ENCODE assay signal across 13 cellular contexts in the genomic region with DNA sequence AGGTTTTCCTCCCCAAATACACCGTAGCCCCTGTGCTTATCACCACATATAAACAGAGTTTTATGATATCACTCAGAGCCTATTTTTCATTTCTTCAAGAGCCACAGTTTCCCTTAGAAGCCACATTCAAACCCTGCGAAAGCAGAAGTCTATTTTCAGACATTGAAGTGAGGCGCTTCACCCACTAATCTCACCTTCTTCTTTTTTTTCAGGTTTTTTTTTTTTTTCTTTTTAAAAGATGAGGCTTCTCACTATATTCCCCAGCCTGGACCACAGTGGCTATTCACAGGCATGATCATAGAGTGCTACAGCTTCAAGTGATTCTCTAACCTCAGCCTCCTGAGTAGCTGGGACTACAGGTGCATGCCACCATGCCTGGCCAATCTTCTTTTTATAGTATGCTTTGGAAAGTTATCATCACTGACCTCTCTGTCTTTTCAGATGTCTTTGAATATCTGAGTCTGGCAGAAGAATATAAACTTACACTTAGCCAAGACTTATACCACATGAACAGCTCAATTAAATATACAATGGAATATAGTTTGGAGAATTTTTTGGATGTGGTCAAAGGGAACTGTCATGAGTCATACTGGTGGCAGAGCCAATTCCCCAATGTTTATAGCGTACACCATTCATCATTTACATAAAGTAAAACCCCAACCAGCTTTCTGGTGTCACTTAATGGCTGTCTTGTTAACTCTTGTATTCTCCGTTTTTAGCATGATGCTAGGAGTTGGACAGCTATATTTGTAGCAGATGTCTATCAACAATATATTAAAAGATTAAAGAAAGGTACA. TPM values are rescaled to one million over a fixed set of nuclear protein-coding genes. Genes with fewer than 3 reads are reported as not detected.
DNase-seq lines count a peak whose midpoint lies in the region; ATAC-seq lines count a peak whose summit lies in the region.
"Had no signal": no experiment of that assay in that cellular context is flagged by ENCODE, and none has a peak within 500 bp of the region (broad histone marks: within the 10 kb centered on the region; RNA-seq: fewer than 3 reads in every experiment).

No MANE protein-coding gene starts in this region.

- peak overlapping the region; percentile 31 for H3K27ac Mint-ChIP-seq in activated naive CD8-positive, alpha-beta T cell treated with anti-CD3 and anti-CD28 coated beads, Interleukin-2, amount 50 U/mL, for 24 hours
- no peak overlapping the region for H3K27ac Mint-ChIP-seq in activated naive CD8-positive, alpha-beta T cell treated with anti-CD3 and anti-CD28 coated beads for 36 hours

- no peaks in the 10 kb centered on the region for H3K36me3 Mint-ChIP-seq in activated naive CD8-positive, alpha-beta T cell treated with anti-CD3 and anti-CD28 coated beads, Interleukin-2, amount 50 U/mL, for 24 hours (ENCODE audit: low read depth)
- H3K36me3 Mint-ChIP-seq in activated naive CD8-positive, alpha-beta T cell treated with anti-CD3 and anti-CD28 coated beads for 36 hours: no peaks in the 10 kb centered on the region

- no peaks in the 10 kb centered on the region for H3K9me3 Mint-ChIP-seq in activated naive CD8-positive, alpha-beta T cell treated with anti-CD3 and anti-CD28 coated beads, Interleukin-2, amount 50 U/mL, for 24 hours
- no peaks in the 10 kb centered on the region for H3K9me3 Mint-ChIP-seq in activated naive CD8-positive, alpha-beta T cell treated with anti-CD3 and anti-CD28 coated beads for 36 hours

- no peak overlapping the region for H3K4me3 Mint-ChIP-seq in activated naive CD8-positive, alpha-beta T cell treated with anti-CD3 and anti-CD28 coated beads, Interleukin-2, amount 50 U/mL, for 24 hours
- H3K4me3 Mint-ChIP-seq in activated naive CD8-positive, alpha-beta T cell treated with anti-CD3 and anti-CD28 coated beads for 36 hours: no peak overlapping the region

- H3K27me3 Mint-ChIP-seq in activated naive CD8-positive, alpha-beta T cell treated with anti-CD3 and anti-CD28 coated beads, Interleukin-2, amount 50 U/mL, for 24 hours: peaks cover 2% of the 10 kb centered on the region
- H3K27me3 Mint-ChIP-seq in activated naive CD8-positive, alpha-beta T cell treated with anti-CD3 and anti-CD28 coated beads for 36 hours: peaks cover 3% of the 10 kb centered on the region

- no peak for DNase-seq in activated naive CD8-positive, alpha-beta T cell treated with anti-CD3 and anti-CD28 coated beads, Interleukin-2, amount 50 U/mL, for 24 hours
- no peak for DNase-seq in activated naive CD8-positive, alpha-beta T cell treated with anti-CD3 and anti-CD28 coated beads for 36 hours
- DNase-seq in kidney tubule cell (ENCODE audit: low spot score) (no peak), SIG-M5 (lab: John Stamatoyannopoulos, UW) (no peak), anterior cingulate cortex (lab: John Stamatoyannopoulos, UW) (no peak)
- no peak for DNase-seq in effector CD4-positive, alpha-beta T cell
- DNase-seq: 8988T; activated CD8-positive, alpha-beta memory T cell treated with anti-CD3 and anti-CD28 coated beads, Interleukin-2, amount 50 U/mL, for 48 hours; foreskin keratinocyte; NCI-H2227 treated with DMSO at 0.1 percent for 48 hours; T-helper 1 cell had no signal

- H3K4me1 Mint-ChIP-seq in activated naive CD8-positive, alpha-beta T cell treated with anti-CD3 and anti-CD28 coated beads, Interleukin-2, amount 50 U/mL, for 24 hours: peaks cover 3% of the 10 kb centered on the region
- H3K4me1 Mint-ChIP-seq in activated naive CD8-positive, alpha-beta T cell treated with anti-CD3 and anti-CD28 coated beads for 36 hours: no peaks in the 10 kb centered on the region

- ATAC-seq in activated naive CD8-positive, alpha-beta T cell treated with anti-CD3 and anti-CD28 coated beads, Interleukin-2, amount 50 U/mL, for 24 hours: peak; percentile 15
- ATAC-seq in HG02763 (IDR thresholded peaks at IDR 0.05; ENCODE audit: unreplicated experiment) (peak; percentile 71), HG03571 (IDR thresholded peaks at IDR 0.05; ENCODE audit: unreplicated experiment) (peak; percentile 69)
- ATAC-seq: foreskin keratinocyte had no signal

RNA-seq across cellular contexts. Expression of a gene that starts 59.7 kb away (rescaled TPM):
- 1 to 10 TPM; 4.7 to 4.9 TPM for total RNA-seq in activated naive CD8-positive, alpha-beta T cell treated with anti-CD3 and anti-CD28 coated beads for 36 hours

Comparison
In these comparisons a context has a peak if more than half of its experiments do, and no peak if none do; other contexts are left out.
1. ATAC-seq: peak in every context shown above with its lines; median percentile 71 in HG02763; 69 in HG03571; 15 in activated naive CD8-positive, alpha-beta T cell treated with anti-CD3 and anti-CD28 coated beads, Interleukin-2, amount 50 U/mL, for 24 hours.